11 cellular contexts compared by ENCODE assay signal in genomic region chr5:68428232-68428811, GRCh38.
"Had no signal": no experiment of that assay in that cellular context is flagged by ENCODE, and none has a peak within 500 bp of the region (broad histone marks: within the 10 kb centered on the region; RNA-seq: fewer than 3 reads in every experiment).

No MANE protein-coding gene starts in this region.

- H3K36me3 ChIP-seq: lower lobe of right lung, thoracic aorta had no signal

- DNase-seq: activated B cell treated with CpG ODN at 0.5 μM for 24 hours; activated CD4-positive, alpha-beta T cell treated with anti-CD3 and anti-CD28 coated beads, Interleukin-2, amount 10 ng/mL, durations not matched to agents 24 days and 14 days; activated CD8-positive, alpha-beta memory T cell treated with anti-CD3 and anti-CD28 coated beads for 24 hours; activated naive CD4-positive, alpha-beta T cell treated with anti-CD3 and anti-CD28 coated beads, Interleukin-2, amount 10 ng/mL, durations not matched to agents 7 days and 5 days; left cardiac atrium; lower lobe of right lung; mucosa of descending colon; naive thymus-derived CD8-positive, alpha-beta T cell; stimulated activated CD4-positive, alpha-beta T cell treated with anti-CD3 and anti-CD28 coated beads, Interleukin-4, amount 100 ng/mL, for 1 hour; T-helper 1 cell had no signal

- ATAC-seq: left cardiac atrium; lower lobe of right lung; mucosa of descending colon; naive thymus-derived CD8-positive, alpha-beta T cell had no signal

- H3K9me3 ChIP-seq: lower lobe of right lung, mucosa of descending colon, thoracic aorta had no signal

- H3K4me3 ChIP-seq: lower lobe of right lung, mucosa of descending colon, thoracic aorta had no signal

- H3K27ac ChIP-seq: lower lobe of right lung, thoracic aorta had no signal
